Comparison of ENCODE assay signal across 8 cellular contexts in the genomic region with DNA sequence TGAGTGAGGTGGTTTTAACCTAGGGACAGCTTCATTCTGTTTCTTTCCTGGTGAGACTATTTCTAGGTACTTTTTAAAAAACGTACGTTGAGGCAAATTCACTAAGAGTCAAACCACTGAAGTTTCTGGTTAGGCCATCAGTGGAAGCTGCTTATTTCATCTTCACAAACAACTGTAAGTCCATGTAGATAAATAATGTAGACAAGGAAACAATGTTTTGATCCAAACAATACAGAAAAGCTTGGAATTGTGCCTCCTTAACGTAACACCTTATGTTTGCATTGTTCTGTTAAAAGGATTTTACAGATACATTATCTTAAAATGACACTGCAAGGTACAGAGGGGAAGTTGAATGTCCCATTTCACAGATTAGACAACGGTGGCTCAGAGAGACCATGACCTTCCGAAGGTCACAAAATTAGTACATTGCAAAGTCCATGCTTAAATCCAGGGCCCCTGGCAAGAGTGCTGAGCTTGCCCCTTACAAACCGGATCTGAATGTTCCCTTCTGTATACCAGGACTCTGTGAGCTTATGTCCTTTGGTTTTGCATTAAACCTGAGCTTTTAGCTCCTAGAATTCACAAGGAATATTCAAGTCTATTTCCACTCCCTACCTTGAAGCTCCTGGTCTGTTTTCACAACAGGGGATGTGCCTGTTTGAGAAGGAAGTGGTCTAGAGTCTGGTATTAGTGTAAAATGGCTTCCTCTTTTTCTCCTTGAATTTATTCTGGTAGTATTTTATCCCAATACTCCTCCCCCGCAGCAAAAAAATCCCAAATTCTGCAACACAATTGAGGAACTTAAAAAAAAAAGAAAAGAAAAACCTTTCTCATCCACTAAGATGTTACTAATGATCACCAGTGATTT. TPM values are rescaled to one million over a fixed set of nuclear protein-coding genes. Genes with fewer than 3 reads are reported as not detected.
DNase-seq lines count a peak whose midpoint lies in the region; ATAC-seq and TF ChIP-seq lines count a peak whose summit lies in the region.

No MANE protein-coding gene starts in this region.

- ATAC-seq in GM19397 (IDR thresholded peaks at IDR 0.05; ENCODE audit: unreplicated experiment) = no peak

- H3K27me3 ChIP-seq in fibroblast of lung (ENCODE audit: control insufficient read depth, insufficient read depth, low read length) = no peaks in the 10 kb centered on the region

- DNase-seq in SIG-M5 treated with dmso at 0.1 percent for 504 hours (lab: John Stamatoyannopoulos, UW; ENCODE audit: unreplicated experiment) = peak; percentile 95
- no peak for DNase-seq in SIG-M5 (lab: John Stamatoyannopoulos, UW)
- DNase-seq in SKM-1 (lab: John Stamatoyannopoulos, UW; ENCODE audit: unreplicated experiment) = peak; percentile 75
- peak in 1 of 2 donors; percentile 10 for DNase-seq in fibroblast of lung (ENCODE audit: low read depth in 2 of 2)
- peak; percentile 49 for DNase-seq in posterior vena cava (ENCODE audit: low spot score)
- DNase-seq in HPDE6-E6E7 (ENCODE audit: extremely low spot score) = no peak
- no peak for DNase-seq in central memory CD4-positive, alpha-beta T cell

- peak overlapping the region; percentile 0 for H3K4me2 ChIP-seq in fibroblast of lung (ENCODE audit: extremely low read depth, insufficient read depth, low read length)

- no peak overlapping the region for H3K9ac ChIP-seq in fibroblast of lung (ENCODE audit: insufficient read depth, low read length)

- TF ChIP-seq CTCF in fibroblast of lung (conservative IDR thresholded peaks at IDR 0.05 in 1 of 2, IDR thresholded peaks at IDR 0.05 in 1 of 2; ENCODE audit: low read depth in 1 of 2, low read length in 2 of 2) = no peak

- peak overlapping the region; percentile 89 for H3K27ac ChIP-seq in fibroblast of lung (ENCODE audit: insufficient read depth, low read length)

- no peak overlapping the region for H3K4me3 ChIP-seq in fibroblast of lung (replicated peaks in 1 of 4; ENCODE audit: control extremely low read depth in 1 of 4, insufficient read depth in 1 of 4, low read depth in 3 of 4, low read length in 4 of 4)

- peaks cover 17% of the 10 kb centered on the region for H3K4me1 ChIP-seq in fibroblast of lung (ENCODE audit: control insufficient read depth, extremely low read depth, insufficient read depth, low read length)

- no peaks in the 10 kb centered on the region for H3K36me3 ChIP-seq in fibroblast of lung (ENCODE audit: control insufficient read depth, insufficient read depth, low read length)

- H4K20me1 ChIP-seq in fibroblast of lung (ENCODE audit: control insufficient read depth, extremely low read depth, insufficient read depth, low read length) = no peaks in the 10 kb centered on the region

- H2AFZ ChIP-seq in fibroblast of lung (ENCODE audit: low read length) = peak overlapping the region; percentile 30

- intact Hi-C loops in posterior vena cava (cut with DNase I) = no loop called here

- H3K79me2 ChIP-seq in fibroblast of lung (ENCODE audit: control insufficient read depth, insufficient read depth, low read length) = no peaks in the 10 kb centered on the region

- H3K9me3 ChIP-seq in fibroblast of lung (ENCODE audit: control insufficient read depth, insufficient read depth, low read depth, low read length) = no peaks in the 10 kb centered on the region

RNA-seq across cellular contexts. Expression of a gene that starts 28.8 kb away (rescaled TPM):
- total RNA-seq in fibroblast of lung (13.4 and 22.0 TPM in 2 replicates), posterior vena cava (10 to 100 TPM; 18.4 to 22.7 TPM)
- 12.1 and 14.5 TPM in 2 replicates for polyA plus RNA-seq in fibroblast of lung
- 11.2 and 15.3 TPM in 2 replicates for polyA plus RNA-seq in fibroblast of lung (2012)
- 17.7 and 23.5 TPM in 2 replicates for polyA minus RNA-seq in fibroblast of lung (ENCODE audit: low replicate concordance)

Comparison
In these comparisons a context has a peak if more than half of its experiments do, and no peak if none do; other contexts are left out.
1. DNase-seq: peak in SIG-M5 treated with dmso at 0.1 percent for 504 hours (single experiment), SKM-1 (single experiment) and posterior vena cava (single experiment); none in SIG-M5 (single experiment), HPDE6-E6E7 (single experiment) and central memory CD4-positive, alpha-beta T cell (single experiment).